ENCODE assay signal across 12 cellular contexts in the genomic region with DNA sequence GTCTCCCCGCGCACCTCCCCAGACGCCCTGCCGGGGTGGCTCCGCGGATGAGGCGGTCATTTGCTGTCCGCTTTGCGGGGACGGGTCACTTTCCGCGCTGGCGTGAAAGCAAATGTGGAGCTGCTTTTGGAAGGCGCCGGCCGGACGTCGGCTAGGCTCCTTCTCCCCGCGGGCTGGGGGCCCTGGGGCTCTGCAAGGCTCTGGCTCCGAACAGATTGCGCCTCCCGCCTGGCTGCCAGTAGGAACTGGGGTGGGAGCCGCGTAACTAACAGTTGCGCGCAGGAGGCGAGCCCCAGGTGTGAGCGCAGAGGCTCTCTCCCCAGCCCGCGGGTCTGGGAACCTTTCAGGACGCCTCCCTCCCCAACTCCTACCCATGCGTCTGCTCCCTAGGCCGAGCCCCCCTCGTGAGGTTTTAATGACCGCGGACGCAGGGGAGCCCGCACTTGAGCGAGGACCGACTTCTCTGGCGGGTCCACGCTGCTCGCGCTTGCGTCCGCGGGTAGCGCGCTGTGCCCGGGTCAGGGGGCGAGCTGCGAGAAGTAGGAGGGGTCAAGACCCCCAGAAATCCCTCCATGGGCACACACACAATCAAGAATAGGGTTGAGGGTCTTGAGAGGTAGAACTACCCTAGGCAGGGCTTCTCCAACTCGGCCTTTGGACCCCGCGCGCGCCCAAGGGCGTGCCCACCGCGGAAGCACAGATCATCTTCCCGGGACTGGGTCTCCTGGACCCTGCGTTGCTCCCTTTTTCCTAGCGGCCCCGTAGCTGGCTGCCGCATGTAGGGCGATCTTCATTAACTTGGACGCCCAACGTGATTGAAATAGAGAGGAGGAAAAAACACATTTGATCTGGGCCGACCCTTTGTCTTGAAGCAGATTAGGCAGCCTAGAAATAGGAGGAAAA.
A peak's percentile ranks its signal among the peaks of the same experiment; 100 is the strongest.
DNase-seq lines count a peak whose midpoint lies in the region; ATAC-seq, FAIRE-seq and TF ChIP-seq lines count a peak whose summit lies in the region.
"Had no signal": no experiment of that assay in that cellular context is flagged by ENCODE, and none has a peak within 500 bp of the region (broad histone marks: within the 10 kb centered on the region; RNA-seq: fewer than 3 reads in every experiment).

No MANE protein-coding gene starts in this region.

- H3K4me1 ChIP-seq in Peyer's patch (peaks cover 0 to 9% (median 0%) of the 10 kb centered on the region in 4 donors), gastroesophageal sphincter (peaks cover 0 to 54% (median 0%) of the 10 kb centered on the region in 3 donors), pancreas (peaks cover 9 to 32% (median 13%) of the 10 kb centered on the region in 3 donors)

- FAIRE-seq in pancreas (lab: Jason Lieb, UNC): no peak
- FAIRE-seq: GM18507 had no signal

- peak; percentile 14 for DNase-seq in AG08395 (ENCODE audit: low spot score)
- DNase-seq in Peyer's patch: no peak
- DNase-seq in pancreas: peak; percentile 60 to 87 (median 68)
- DNase-seq in NCI-H1436 (lab: John Stamatoyannopoulos, UW): no peak
- DNase-seq in GM19238 (ENCODE audit: insufficient read length, low spot score): no peak
- DNase-seq: activated T-cell treated with anti-CD3 and anti-CD28 coated beads, Interleukin-2, amount 50 U/mL, for 24 hours; NCI-H510A; T-helper 2 cell had no signal

- ATAC-seq in gastroesophageal sphincter (peak; percentile 56), pancreas (peak; percentile 19 to 35 (median 24)), GM19455 (IDR thresholded peaks at IDR 0.05; ENCODE audit: unreplicated experiment) (no peak), GM21825 (IDR thresholded peaks at IDR 0.05; ENCODE audit: unreplicated experiment) (no peak)

- intact Hi-C loops in pancreas (cut with DNase I): loop anchor here in 1 of 3 donors (5.0 kb wide), 1 partner anchor 631 kb away; no protein-coding TSS in a partner anchor

- TF ChIP-seq EP300 in gastroesophageal sphincter (IDR thresholded peaks at IDR 0.05): no peak

- H3K4me3 ChIP-seq in Peyer's patch (peak overlapping the region; percentile 1 to 39 (median 16)), gastroesophageal sphincter (peak overlapping the region; percentile 44 to 65), pancreas (peak overlapping the region; percentile 4 to 64 (median 46))

- no peak for TF ChIP-seq CTCF in Peyer's patch (IDR thresholded peaks at IDR 0.05)
- peak in 1 of 4 experiments; percentile 10 for TF ChIP-seq CTCF in gastroesophageal sphincter (IDR thresholded peaks at IDR 0.05)
- no peak for TF ChIP-seq CTCF in pancreas (IDR thresholded peaks at IDR 0.05)

- 6% methylated on average over 8 of the region's 70 CpGs; no CpG with 5 or more reads in 1 of the 2 donors for WGBS in gastroesophageal sphincter (ENCODE audit: low coverage in 1 of 2), 2 donors
- WGBS in pancreas, 2 donors: 1% methylated on average over 67 to 70 of the region's 70 CpGs

- H3K27ac ChIP-seq in Peyer's patch (peak overlapping the region; percentile 52 to 85 (median 68)), gastroesophageal sphincter (peak overlapping the region; percentile 95 to 98 (median 98)), pancreas (peak overlapping the region; percentile 93 to 98 (median 96))

- H3K36me3 ChIP-seq in Peyer's patch (no peaks in the 10 kb centered on the region), gastroesophageal sphincter (no peaks in the 10 kb centered on the region), pancreas (no peaks in the 10 kb centered on the region)

- no peaks in the 10 kb centered on the region for H3K9me3 ChIP-seq in Peyer's patch
- H3K9me3 ChIP-seq in gastroesophageal sphincter: no peaks in the 10 kb centered on the region
- H3K9me3 ChIP-seq in pancreas: no peaks in the 10 kb centered on the region

- no peak for TF ChIP-seq POLR2A in Peyer's patch (IDR thresholded peaks at IDR 0.05)
- peak; percentile 71 to 73 for TF ChIP-seq POLR2A in gastroesophageal sphincter (IDR thresholded peaks at IDR 0.05)

- H3K27me3 ChIP-seq in Peyer's patch: peaks cover 0 to 7% of the 10 kb centered on the region in 2 donors
- peaks cover 31% of the 10 kb centered on the region for H3K27me3 ChIP-seq in gastroesophageal sphincter
- no peaks in the 10 kb centered on the region for H3K27me3 ChIP-seq in pancreas

Comparison
In these comparisons a context has a peak if more than half of its experiments do, and no peak if none do; other contexts are left out.
1. DNase-seq: peak in AG08395 (single experiment) and pancreas (6 of 6); none in Peyer's patch (0 of 3), NCI-H1436 (single experiment) and GM19238 (single experiment).
2. POLR2A ChIP-seq: peak in gastroesophageal sphincter (2 of 2); none in Peyer's patch (0 of 2).
3. ATAC-seq: peak in gastroesophageal sphincter (single experiment) and pancreas (4 of 4); none in GM19455 (single experiment) and GM21825 (single experiment).
4. Peak in every context shown above with its lines, with median percentiles within 50 percentile points of each other: H3K27ac ChIP-seq and H3K4me3 ChIP-seq.